8 cellular contexts compared by ENCODE assay signal in genomic region chr19:6516018-6516658, GRCh38. TPM values are rescaled to one million over a fixed set of nuclear protein-coding genes. Genes with fewer than 3 reads are reported as not detected.
DNase-seq lines count a peak whose midpoint lies in the region; ATAC-seq and TF ChIP-seq lines count a peak whose summit lies in the region.

No MANE protein-coding gene starts in this region.

- no peak for TF ChIP-seq CTCF in heart left ventricle (IDR thresholded peaks at IDR 0.05)
- TF ChIP-seq CTCF in upper lobe of right lung (IDR thresholded peaks at IDR 0.05) = no peak

- no peak overlapping the region for H4K12ac ChIP-seq in trophoblast cell (ENCODE audit: low read depth, low read length)

- H3K4ac ChIP-seq in trophoblast cell (ENCODE audit: low read depth, low read length) = no peak overlapping the region

- H3K27ac ChIP-seq in heart left ventricle (peak overlapping the region in 10 of 12 donors; percentile 11 to 78 (median 56)), trophoblast cell (ENCODE audit: low read depth, low read length) (no peak overlapping the region), upper lobe of right lung (peak overlapping the region; percentile 78)

- peaks cover 2% of the 10 kb centered on the region for H3K79me1 ChIP-seq in trophoblast cell (ENCODE audit: low read length)

- no peak overlapping the region for H2BK120ac ChIP-seq in trophoblast cell (ENCODE audit: insufficient read depth, low read length, poor library complexity)

- H3K9me3 ChIP-seq in heart left ventricle = no peaks in the 10 kb centered on the region
- no peaks in the 10 kb centered on the region for H3K9me3 ChIP-seq in trophoblast cell (ENCODE audit: insufficient read depth, low read depth, low read length)
- no peaks in the 10 kb centered on the region for H3K9me3 ChIP-seq in upper lobe of right lung

- no peak overlapping the region for H4K8ac ChIP-seq in trophoblast cell (ENCODE audit: low read depth, low read length)

- H3K14ac ChIP-seq in trophoblast cell (ENCODE audit: low read length) = no peak overlapping the region

- intact Hi-C loops in heart left ventricle (cut with DNase I) = loop anchor here in 9 of 10 donors (2.0 to 10.0 kb wide), 8 partner anchors 116 to 349 kb away; partner anchors contain the start of genes GPR108 (in 8 of the 9) and TRIP10 (in 8 of the 9)
- intact Hi-C loops in upper lobe of right lung (cut with DNase I) = no loop called here

- peak overlapping the region; percentile 82 for H3K4me2 ChIP-seq in trophoblast cell (ENCODE audit: low read length)

- 1 to 2% (median 2%) methylated on average over 26 of the region's 26 CpGs for WGBS in heart left ventricle, 4 donors
- no CpG with 5 or more reads among the region's 26 CpGs for WGBS in trophoblast cell (ENCODE audit: extremely low coverage, insufficient coverage, insufficient read length)

- DNase-seq in C1 segment of cervical spinal cord (lab: John Stamatoyannopoulos, UW) (peak in 13 of 14 donors; percentile 38 to 95 (median 83)), HuH-7 (ENCODE audit: low spot score) (peak; percentile 71), SKM-1 treated with dmso at 0.1 percent for 144 hours (lab: John Stamatoyannopoulos, UW; ENCODE audit: unreplicated experiment) (peak; percentile 98), amniotic stem cell (lab: John Stamatoyannopoulos, UW) (peak; percentile 88), heart left ventricle (peak; percentile 89 to 96 (median 92)), trophoblast cell (peak; percentile 87 to 89), upper lobe of right lung (peak; percentile 98)

- H3K27me3 ChIP-seq in heart left ventricle = peaks cover 0 to 5% (median 0%) of the 10 kb centered on the region in 9 donors
- no peaks in the 10 kb centered on the region for H3K27me3 ChIP-seq in trophoblast cell (ENCODE audit: insufficient read depth, low read length)
- no peaks in the 10 kb centered on the region for H3K27me3 ChIP-seq in upper lobe of right lung

- H3K36me3 ChIP-seq in heart left ventricle = no peaks in the 10 kb centered on the region
- H3K36me3 ChIP-seq in trophoblast cell (ENCODE audit: control insufficient read depth in 1 of 2, insufficient read depth in 2 of 2, low read length in 2 of 2) = no peaks in the 10 kb centered on the region
- H3K36me3 ChIP-seq in upper lobe of right lung = no peaks in the 10 kb centered on the region

- peak overlapping the region; percentile 45 to 71 (median 58) for H3K4me3 ChIP-seq in heart left ventricle
- peak overlapping the region; percentile 61 for H3K4me3 ChIP-seq in trophoblast cell (ENCODE audit: low read depth, low read length)
- H3K4me3 ChIP-seq in upper lobe of right lung = peak overlapping the region; percentile 76

- H3K18ac ChIP-seq in trophoblast cell (ENCODE audit: low read length) = no peak overlapping the region

- H3K9ac ChIP-seq in trophoblast cell (ENCODE audit: low read length) = no peak overlapping the region

- no peak overlapping the region for H4K91ac ChIP-seq in trophoblast cell (ENCODE audit: low read depth, low read length)

- no peak for TF ChIP-seq POLR2A in heart left ventricle (IDR thresholded peaks at IDR 0.05)

- no peak overlapping the region for H2BK5ac ChIP-seq in trophoblast cell (ENCODE audit: low read depth, low read length, poor library complexity)

- ATAC-seq in GM19324 (IDR thresholded peaks at IDR 0.05; ENCODE audit: low FRiP score, unreplicated experiment) (peak; percentile 41), heart left ventricle (peak; percentile 78 to 93 (median 92)), upper lobe of right lung (peak; percentile 96)

- H2AFZ ChIP-seq in trophoblast cell (ENCODE audit: insufficient read depth, low read length, poor library complexity) = peak overlapping the region; percentile 86

- no peak overlapping the region for H2AK5ac ChIP-seq in trophoblast cell (ENCODE audit: low read length)

- H3K23ac ChIP-seq in trophoblast cell (ENCODE audit: low read length) = no peak overlapping the region

- H2BK12ac ChIP-seq in trophoblast cell (ENCODE audit: low read length) = no peak overlapping the region

- H3K4me1 ChIP-seq in heart left ventricle = peaks cover 0 to 19% (median 6%) of the 10 kb centered on the region in 12 donors
- peaks cover 0 to 2% of the 10 kb centered on the region in 2 experiments for H3K4me1 ChIP-seq in trophoblast cell (ENCODE audit: control insufficient read depth in 1 of 2, insufficient read depth in 2 of 2, low read length in 2 of 2)
- peaks cover 9% of the 10 kb centered on the region for H3K4me1 ChIP-seq in upper lobe of right lung

- no peaks in the 10 kb centered on the region for H3K79me2 ChIP-seq in trophoblast cell (ENCODE audit: control insufficient read depth, insufficient read depth, low read length, poor library complexity)

RNA-seq across cellular contexts. Expression of gene TUBB4A, which starts 14.0 kb away (rescaled TPM):
- total RNA-seq in heart left ventricle (1 to 10 TPM in 6 of 9 donors, under 1 TPM in 3; 0.41 to 4.8 (median 1.6) TPM), upper lobe of right lung (0.58 TPM)
- 1 to 10 TPM in 1 of 2 donors, under 1 TPM in 1; 0.15 to 2.0 TPM for polyA plus RNA-seq in heart left ventricle
- polyA plus RNA-seq in trophoblast cell (2013) = 0.08 TPM in 1 of 2 replicates, not detected in the other

RNA-seq across cellular contexts. Expression of gene TNFSF9, which starts 14.7 kb away (rescaled TPM):
- total RNA-seq in heart left ventricle (under 1 TPM in 4 of 9 donors, not detected in 5; 0.21 to 0.77 (median 0.49) TPM), upper lobe of right lung (7.4 TPM)
- under 1 TPM; 0.08 to 0.11 TPM for polyA plus RNA-seq in heart left ventricle
- polyA plus RNA-seq in trophoblast cell (2013) = 0.70 and 0.87 TPM in 2 replicates

RNA-seq across cellular contexts. Expression of gene DENND1C, which starts 34.6 kb away (rescaled TPM):
- 1 to 10 TPM in 2 of 9 donors, under 1 TPM in 7; 0.17 to 9.5 (median 0.50) TPM for total RNA-seq in heart left ventricle
- under 1 TPM; 0.25 to 0.42 TPM for polyA plus RNA-seq in heart left ventricle
- polyA plus RNA-seq in trophoblast cell (2013) = 0.06 and 0.08 TPM in 2 replicates
- total RNA-seq in upper lobe of right lung = 8.7 TPM

RNA-seq across cellular contexts. Expression of gene CRB3, which starts 52.1 kb away (rescaled TPM):
- 1 to 10 TPM in 1 of 9 donors, under 1 TPM in 2, not detected in 6; 0.40 to 1.6 (median 0.52) TPM for total RNA-seq in heart left ventricle
- under 1 TPM in 1 of 2 donors, not detected in 1; 0.28 TPM for polyA plus RNA-seq in heart left ventricle
- polyA plus RNA-seq in trophoblast cell (2013) = 24.9 and 27.6 TPM in 2 replicates
- total RNA-seq in upper lobe of right lung = 48.4 TPM

RNA-seq across cellular contexts. Expression of gene SLC25A23, which starts 56.5 kb away (rescaled TPM):
- total RNA-seq in heart left ventricle (100 to 1,000 TPM in 6 of 9 donors, 10 to 100 TPM in 3; 78.4 to 208 (median 114) TPM), upper lobe of right lung (51.4 TPM)
- polyA plus RNA-seq in heart left ventricle = 100 to 1,000 TPM in 1 of 2 donors, 10 to 100 TPM in 1; 64.4 to 120 TPM
- polyA plus RNA-seq in trophoblast cell (2013) = 33.1 and 33.5 TPM in 2 replicates

Comparison
In these comparisons a context has a peak if more than half of its experiments do, and no peak if none do; other contexts are left out.
1. ATAC-seq: peak in every context shown above with its lines; median percentile 96 in upper lobe of right lung; 92 in heart left ventricle; 41 in GM19324.